Comparison of ENCODE assay signal across 19 cellular contexts in the genomic region with DNA sequence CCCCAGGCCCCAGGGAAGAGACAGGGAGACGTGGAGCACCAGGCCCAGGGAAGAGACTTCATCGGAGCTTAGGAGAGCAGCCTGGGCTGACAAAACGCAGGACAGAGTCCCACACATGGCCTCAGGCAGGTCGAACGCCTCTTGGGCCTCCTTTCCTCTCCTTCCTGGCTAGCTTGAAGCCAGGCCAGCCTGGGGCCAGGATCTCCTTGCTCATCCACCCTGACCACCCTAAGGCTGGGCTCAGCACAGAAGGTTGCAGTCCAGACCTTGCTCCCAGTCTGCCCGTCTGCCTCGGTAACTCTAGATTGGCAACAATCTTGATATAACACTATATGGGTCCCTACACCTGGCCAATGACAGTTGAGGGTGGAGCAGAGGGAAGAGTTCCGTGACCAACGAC. TPM values are rescaled to one million over a fixed set of nuclear protein-coding genes. Genes with fewer than 3 reads are reported as not detected.
DNase-seq lines count a peak whose midpoint lies in the region; ATAC-seq, FAIRE-seq and TF ChIP-seq lines count a peak whose summit lies in the region.
"Had no signal": no experiment of that assay in that cellular context is flagged by ENCODE, and none has a peak within 500 bp of the region (broad histone marks: within the 10 kb centered on the region; RNA-seq: fewer than 3 reads in every experiment).

No MANE protein-coding gene starts in this region.

- peak overlapping the region; percentile 20 for H3K9ac ChIP-seq in Loucy (ENCODE audit: low read depth, low read length, poor library complexity, severe bottlenecking)

- H3K4me3 Mint-ChIP-seq in activated CD4-positive, alpha-beta T cell treated with anti-CD3 and anti-CD28 coated beads, Interleukin-2, amount 10 ng/mL, durations not matched to agents 24 days and 14 days = no peak overlapping the region
- no peak overlapping the region for H3K4me3 Mint-ChIP-seq in osteocyte (ENCODE audit: unreplicated experiment)

- peaks cover 72% of the 10 kb centered on the region; the same call in 1 of the 2 replicates for H3K36me3 ChIP-seq in Loucy (ENCODE audit: insufficient read depth, low read length)
- H3K36me3 ChIP-seq in bronchial epithelial cell (ENCODE audit: control insufficient read depth, insufficient read depth, low read length) = peaks cover 27% of the 10 kb centered on the region
- peaks cover 0 to 24% (median 10%) of the 10 kb centered on the region in 3 donors for H3K36me3 ChIP-seq in pancreas

- H3F3A ChIP-seq in Loucy (ENCODE audit: low read depth) = peaks cover 13% of the 10 kb centered on the region

- FAIRE-seq in bronchial epithelial cell (lab: Jason Lieb, UNC) (peak; percentile 50), pancreas (lab: Jason Lieb, UNC) (no peak)
- FAIRE-seq: A204.1, G401.6, GM12892, keratinocyte had no signal

- no peaks in the 10 kb centered on the region for H3K9me2 ChIP-seq in Loucy (replicated peaks; ENCODE audit: low read depth, low read length)

- H4K20me1 ChIP-seq in Loucy (ENCODE audit: insufficient read depth, low read length, poor library complexity, severe bottlenecking) = peaks cover 78% of the 10 kb centered on the region

- H3K27me3 ChIP-seq in Loucy (ENCODE audit: insufficient read depth, low read length, poor library complexity, severe bottlenecking) (no peaks in the 10 kb centered on the region), bronchial epithelial cell (ENCODE audit: control insufficient read depth, insufficient read depth, low read length) (no peaks in the 10 kb centered on the region), pancreas (no peaks in the 10 kb centered on the region)
- H3K27me3 ChIP-seq: esophagus squamous epithelium, heart left ventricle, SJSA1 had no signal

- H3K4me1 Mint-ChIP-seq in activated CD4-positive, alpha-beta T cell treated with anti-CD3 and anti-CD28 coated beads, Interleukin-2, amount 10 ng/mL, durations not matched to agents 24 days and 14 days = peaks cover 35% of the 10 kb centered on the region
- peaks cover 22% of the 10 kb centered on the region for H3K4me1 Mint-ChIP-seq in osteocyte (ENCODE audit: unreplicated experiment)

- ATAC-seq in pancreas = no peak

- no peaks in the 10 kb centered on the region for H3K27me3 Mint-ChIP-seq in activated CD4-positive, alpha-beta T cell treated with anti-CD3 and anti-CD28 coated beads, Interleukin-2, amount 10 ng/mL, durations not matched to agents 24 days and 14 days
- H3K27me3 Mint-ChIP-seq in osteocyte (ENCODE audit: unreplicated experiment) = no peaks in the 10 kb centered on the region

- no peaks in the 10 kb centered on the region for H3K9me3 Mint-ChIP-seq in activated CD4-positive, alpha-beta T cell treated with anti-CD3 and anti-CD28 coated beads, Interleukin-2, amount 10 ng/mL, durations not matched to agents 24 days and 14 days
- H3K9me3 Mint-ChIP-seq in osteocyte (ENCODE audit: unreplicated experiment) = no peaks in the 10 kb centered on the region

- H3K36me3 Mint-ChIP-seq in activated CD4-positive, alpha-beta T cell treated with anti-CD3 and anti-CD28 coated beads, Interleukin-2, amount 10 ng/mL, durations not matched to agents 24 days and 14 days (ENCODE audit: low read depth) = peaks cover 31% of the 10 kb centered on the region
- H3K36me3 Mint-ChIP-seq in osteocyte (ENCODE audit: unreplicated experiment) = peaks cover 8% of the 10 kb centered on the region

- no peak overlapping the region for H2AFZ ChIP-seq in Loucy (ENCODE audit: low read length)

- peaks cover 100% of the 10 kb centered on the region for H3K79me2 ChIP-seq in Loucy (ENCODE audit: insufficient read depth, low read length)

- H3K27ac ChIP-seq in pancreas = no peak overlapping the region
- H3K27ac ChIP-seq: SJSA1 had no signal

- no peak for TF ChIP-seq CTCF in Loucy (conservative IDR thresholded peaks at IDR 0.05; ENCODE audit: low read length)
- no peak for TF ChIP-seq CTCF in bronchial epithelial cell (IDR thresholded peaks at IDR 0.05; ENCODE audit: insufficient read depth, low read length, severe bottlenecking)
- TF ChIP-seq CTCF in osteocyte (IDR thresholded peaks at IDR 0.05) = no peak
- no peak for TF ChIP-seq CTCF in pancreas (IDR thresholded peaks at IDR 0.05)

- H3K4me3 ChIP-seq in Loucy (ENCODE audit: low read length, poor library complexity, severe bottlenecking) (no peak overlapping the region), bronchial epithelial cell (ENCODE audit: low read depth, low read length) (no peak overlapping the region), pancreas (no peak overlapping the region)
- H3K4me3 ChIP-seq: esophagus squamous epithelium, heart left ventricle, SJSA1 had no signal

- H3K4me1 ChIP-seq in Loucy (ENCODE audit: insufficient read depth, low read length, poor library complexity, severe bottlenecking) (peaks cover 56% of the 10 kb centered on the region), pancreas (peaks cover 0 to 2% (median 0%) of the 10 kb centered on the region in 3 donors)
- H3K4me1 ChIP-seq: SJSA1 had no signal

- intact Hi-C loops in activated CD4-positive, alpha-beta T cell treated with anti-CD3 and anti-CD28 coated beads, Interleukin-2, amount 10 ng/mL, durations not matched to agents 24 days and 14 days (cut with micrococcal nuclease) = no loop called here
- intact Hi-C loops in pancreas (cut with DNase I) = no loop called here

- no peak for DNase-seq in activated CD4-positive, alpha-beta T cell treated with anti-CD3 and anti-CD28 coated beads, Interleukin-2, amount 10 ng/mL, durations not matched to agents 24 days and 14 days
- DNase-seq in activated CD4-positive, alpha-beta T cell treated with anti-CD3 and anti-CD28 coated beads, Interleukin-2, amount 50 U/mL, for 1 hour = no peak
- DNase-seq in bronchial epithelial cell (ENCODE audit: low read depth) (no peak), osteocyte (ENCODE audit: extremely low spot score, unreplicated experiment) (no peak), pancreas (no peak), islet precursor cell (no peak), SW 1271 (lab: John Stamatoyannopoulos, UW) (no peak)
- DNase-seq: anterior cingulate cortex, cortex of kidney, esophagus squamous epithelium, KBM-7, NCI-H1092 treated with DMSO at 0.1 percent for 48 hours had no signal

- no peaks in the 10 kb centered on the region for H3K9me3 ChIP-seq in Loucy (ENCODE audit: insufficient read depth, low read depth, low read length)
- H3K9me3 ChIP-seq in pancreas = no peaks in the 10 kb centered on the region
- H3K9me3 ChIP-seq: esophagus squamous epithelium, heart left ventricle, SJSA1 had no signal

- H3K4me2 ChIP-seq in Loucy (ENCODE audit: low read depth, low read length, poor library complexity, severe bottlenecking) = peak overlapping the region; percentile 41

- H3K27ac Mint-ChIP-seq in activated CD4-positive, alpha-beta T cell treated with anti-CD3 and anti-CD28 coated beads, Interleukin-2, amount 10 ng/mL, durations not matched to agents 24 days and 14 days = peak overlapping the region; percentile 34
- H3K27ac Mint-ChIP-seq in osteocyte (ENCODE audit: unreplicated experiment) = peak overlapping the region; percentile 62

- WGBS in pancreas, 2 donors = 79 to 91% methylated on average over 9 of the region's 9 CpGs

RNA-seq across cellular contexts. Expression of a gene that starts 10.1 kb away (rescaled TPM):
- total RNA-seq in activated CD4-positive, alpha-beta T cell treated with anti-CD3 and anti-CD28 coated beads, Interleukin-2, amount 10 ng/mL, durations not matched to agents 24 days and 14 days = 196 and 216 TPM in 2 replicates
- total RNA-seq in bronchial epithelial cell (15.5 and 27.1 TPM in 2 replicates), osteocyte (63.0 and 67.1 TPM in 2 replicates), pancreas (10 to 100 TPM; 15.3 to 31.4 (median 18.9) TPM)
- 10 to 100 TPM; 27.0 to 33.1 TPM for polyA plus RNA-seq in pancreas

RNA-seq across cellular contexts. Expression of a gene that starts 20.1 kb away (rescaled TPM):
- 6.8 and 7.7 TPM in 2 replicates for total RNA-seq in activated CD4-positive, alpha-beta T cell treated with anti-CD3 and anti-CD28 coated beads, Interleukin-2, amount 10 ng/mL, durations not matched to agents 24 days and 14 days
- 0.53 and 1.4 TPM in 2 replicates for total RNA-seq in bronchial epithelial cell
- total RNA-seq in osteocyte = 2.9 and 3.2 TPM in 2 replicates
- 1 to 10 TPM; 1.0 to 1.8 (median 1.5) TPM for total RNA-seq in pancreas
- polyA plus RNA-seq in pancreas = 10 to 100 TPM; 14.4 to 27.3 TPM

RNA-seq across cellular contexts. Expression of a gene that starts 31.2 kb away (rescaled TPM):
- total RNA-seq in activated CD4-positive, alpha-beta T cell treated with anti-CD3 and anti-CD28 coated beads, Interleukin-2, amount 10 ng/mL, durations not matched to agents 24 days and 14 days = 63.9 and 68.3 TPM in 2 replicates
- total RNA-seq in bronchial epithelial cell = 37.1 and 41.6 TPM in 2 replicates
- total RNA-seq in osteocyte = 29.8 and 33.2 TPM in 2 replicates
- 10 to 100 TPM in 4 of 6 donors, 1 to 10 TPM in 2; 7.0 to 16.6 (median 12.3) TPM for total RNA-seq in pancreas
- polyA plus RNA-seq in pancreas = 10 to 100 TPM; 26.4 to 29.5 TPM

RNA-seq across cellular contexts. Expression of a gene that starts 35.1 kb away (rescaled TPM):
- 5.9 and 7.9 TPM in 2 replicates for total RNA-seq in activated CD4-positive, alpha-beta T cell treated with anti-CD3 and anti-CD28 coated beads, Interleukin-2, amount 10 ng/mL, durations not matched to agents 24 days and 14 days
- 0.51 and 0.53 TPM in 2 replicates for total RNA-seq in bronchial epithelial cell
- 18.0 and 23.9 TPM in 2 replicates for total RNA-seq in osteocyte
- 1 to 10 TPM in 3 of 6 donors, under 1 TPM in 3; 0.46 to 2.5 (median 1.1) TPM for total RNA-seq in pancreas
- polyA plus RNA-seq in pancreas = 1 to 10 TPM; 4.8 to 9.2 TPM

RNA-seq across cellular contexts. Expression of a gene that starts 39.4 kb away (rescaled TPM):
- total RNA-seq in activated CD4-positive, alpha-beta T cell treated with anti-CD3 and anti-CD28 coated beads, Interleukin-2, amount 10 ng/mL, durations not matched to agents 24 days and 14 days = not detected in 2 replicates
- 3.9 and 7.4 TPM in 2 replicates for total RNA-seq in bronchial epithelial cell
- total RNA-seq in osteocyte = 0.31 TPM in 1 of 2 replicates, not detected in the other
- total RNA-seq in pancreas = 10 to 100 TPM in 2 of 6 donors, 1 to 10 TPM in 4; 5.1 to 15.3 (median 8.8) TPM
- 1 to 10 TPM; 5.8 to 8.0 TPM for polyA plus RNA-seq in pancreas
